Comparison of ENCODE assay signal across 1 cellular context in genomic region chr16:71923941-71924690, GRCh38.
TF ChIP-seq lines count a peak whose summit lies in the region.

No MANE protein-coding gene starts in this region.

TF ChIP-seq in K562, 482 proteins besides CTCF, POLR2A, EP300 and RAD21:
- TF ChIP-seq EP400 (IDR thresholded peaks at IDR 0.05), result no peak
- 0 out of 2 replicates have a peak, but pooled peaks have one; percentile 14 for TF ChIP-seq POLR2G (IDR thresholded peaks at IDR 0.05; ENCODE audit: low read depth, low read length)
